In the genomic region with DNA sequence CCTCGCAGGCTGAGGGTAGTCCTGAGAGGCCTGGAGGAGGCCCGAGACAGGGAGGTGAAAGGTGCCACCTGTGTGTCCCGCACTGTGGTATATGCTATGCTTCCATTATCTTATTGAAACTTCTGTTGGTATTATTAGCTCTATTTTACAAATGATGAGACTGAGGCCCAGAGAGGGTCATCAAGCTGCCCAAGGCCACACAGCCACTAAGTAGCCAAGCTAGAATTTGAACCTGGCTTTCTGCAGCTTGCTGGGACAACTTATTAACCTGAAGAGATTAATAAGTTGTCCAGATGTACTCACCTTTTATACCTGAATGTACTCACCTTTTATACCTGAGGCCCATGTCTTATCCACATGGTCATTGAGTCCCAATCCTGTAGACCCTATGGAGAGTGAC, we compare ENCODE assay signal across 7 cellular contexts.
"Had no signal": no experiment of that assay in that cellular context is flagged by ENCODE, and none has a peak within 500 bp of the region (broad histone marks: within the 10 kb centered on the region; RNA-seq: fewer than 3 reads in every experiment).

No MANE protein-coding gene starts in this region.

- H3K4me3 ChIP-seq: GM23248 had no signal

- H3K9me3 Mint-ChIP-seq: H9 had no signal

- H3K27ac ChIP-seq: GM23248 had no signal

- FAIRE-seq: H54, HTR-8/SVneo had no signal

- H3K9ac ChIP-seq: GM23248 had no signal

- H3K4me3 Mint-ChIP-seq: H9 had no signal

- H2AFZ ChIP-seq: GM23248 had no signal

- DNase-seq: GM23248, GOT3, H9, HCEC 1CT, IMR-90 had no signal
